1 cellular context compared by ENCODE assay signal in genomic region chr11:26950260-26950719, GRCh38.
TF ChIP-seq lines count a peak whose summit lies in the region.

No MANE protein-coding gene starts in this region.

TF ChIP-seq in GM23338, 12 proteins besides CTCF, POLR2A, EP300 and RAD21 (continued from another document):
- TF ChIP-seq REST (IDR thresholded peaks at IDR 0.05; ENCODE audit: unreplicated experiment) (no peak), STAT1 (IDR thresholded peaks at IDR 0.05; ENCODE audit: unreplicated experiment) (no peak), ETS1 (IDR thresholded peaks at IDR 0.05) (no peak), ZNF114 (CRISPR knock-in tag; IDR thresholded peaks at IDR 0.05) (no peak), NANOG (IDR thresholded peaks at IDR 0.05; ENCODE audit: borderline replicate concordance) (no peak), EZH2 (IDR thresholded peaks at IDR 0.05; ENCODE audit: low read depth, unreplicated experiment) (no peak), POLR2AphosphoS5 (IDR thresholded peaks at IDR 0.05; ENCODE audit: low read depth) (no peak), ZNF462 (CRISPR knock-in tag; IDR thresholded peaks at IDR 0.05) (no peak), CREB1 (CRISPR knock-in tag; IDR thresholded peaks at IDR 0.05; ENCODE audit: low read depth) (no peak), ZNF331 (CRISPR knock-in tag; IDR thresholded peaks at IDR 0.05; ENCODE audit: low read depth) (no peak), JUNB (IDR thresholded peaks at IDR 0.05; ENCODE audit: unreplicated experiment) (no peak)
